ENCODE assay signal across 23 cellular contexts in genomic region chr16:55242667-55243066, GRCh38.
"Had no signal": no experiment of that assay in that cellular context is flagged by ENCODE, and none has a peak within 500 bp of the region (broad histone marks: within the 10 kb centered on the region; RNA-seq: fewer than 3 reads in every experiment).

No MANE protein-coding gene starts in this region.

- H3K4me2 ChIP-seq: smooth muscle cell had no signal

- DNase-seq: activated CD8-positive, alpha-beta memory T cell treated with anti-CD3 and anti-CD28 coated beads, Interleukin-2, amount 10 ng/mL, durations not matched to agents 7 days and 5 days; activated CD8-positive, alpha-beta T cell treated with anti-CD3 and anti-CD28 coated beads for 36 hours; activated effector memory CD4-positive, alpha-beta T cell treated with anti-CD3 and anti-CD28 coated beads, Interleukin-2, amount 50 U/mL, for 16 hours; activated naive CD4-positive, alpha-beta T cell treated with anti-CD3 and anti-CD28 coated beads, Interleukin-2, amount 10 ng/mL, durations not matched to agents 7 days and 5 days; activated T-cell treated with anti-CD3 and anti-CD28 coated beads for 4 hours; amygdala; colonic mucosa; heart left ventricle; islet precursor cell; left cardiac atrium; mucosa of descending colon; nephron progenitor cell; occipital lobe; posterior cingulate gyrus; sigmoid colon; stimulated activated CD4-positive, alpha-beta T cell treated with anti-CD3 and anti-CD28 coated beads, Interleukin-2, amount 100 ng/mL, for 48 hours; stimulated activated naive CD4-positive, alpha-beta T cell; testis; trophoblast cell had no signal

- H3K4me1 ChIP-seq: colonic mucosa, heart left ventricle, sigmoid colon, testis, vagina had no signal

- H3K4me3 ChIP-seq: colonic mucosa, heart left ventricle, mucosa of descending colon, sigmoid colon, smooth muscle cell, testis, vagina had no signal

- H3K9me3 ChIP-seq: colonic mucosa, heart left ventricle, mucosa of descending colon, sigmoid colon, testis, vagina had no signal

- ATAC-seq: activated CD4-positive, CD25-positive, alpha-beta regulatory T cell treated with anti-CD3 and anti-CD28 coated beads, Interleukin-2, amount 50 U/mL, for 24 hours; activated CD8-positive, alpha-beta memory T cell treated with anti-CD3 and anti-CD28 coated beads, Interleukin-2, amount 10 ng/mL, durations not matched to agents 7 days and 5 days; activated CD8-positive, alpha-beta T cell treated with anti-CD3 and anti-CD28 coated beads for 36 hours; heart left ventricle; left cardiac atrium; mucosa of descending colon had no signal

- H3K36me3 ChIP-seq: colonic mucosa, heart left ventricle, sigmoid colon, vagina had no signal

- H3K27ac ChIP-seq: colonic mucosa, epithelial cell of prostate, heart left ventricle, sigmoid colon, testis, vagina had no signal

- H3K27me3 ChIP-seq: colonic mucosa, sigmoid colon, testis, vagina had no signal
